In the genomic region with DNA sequence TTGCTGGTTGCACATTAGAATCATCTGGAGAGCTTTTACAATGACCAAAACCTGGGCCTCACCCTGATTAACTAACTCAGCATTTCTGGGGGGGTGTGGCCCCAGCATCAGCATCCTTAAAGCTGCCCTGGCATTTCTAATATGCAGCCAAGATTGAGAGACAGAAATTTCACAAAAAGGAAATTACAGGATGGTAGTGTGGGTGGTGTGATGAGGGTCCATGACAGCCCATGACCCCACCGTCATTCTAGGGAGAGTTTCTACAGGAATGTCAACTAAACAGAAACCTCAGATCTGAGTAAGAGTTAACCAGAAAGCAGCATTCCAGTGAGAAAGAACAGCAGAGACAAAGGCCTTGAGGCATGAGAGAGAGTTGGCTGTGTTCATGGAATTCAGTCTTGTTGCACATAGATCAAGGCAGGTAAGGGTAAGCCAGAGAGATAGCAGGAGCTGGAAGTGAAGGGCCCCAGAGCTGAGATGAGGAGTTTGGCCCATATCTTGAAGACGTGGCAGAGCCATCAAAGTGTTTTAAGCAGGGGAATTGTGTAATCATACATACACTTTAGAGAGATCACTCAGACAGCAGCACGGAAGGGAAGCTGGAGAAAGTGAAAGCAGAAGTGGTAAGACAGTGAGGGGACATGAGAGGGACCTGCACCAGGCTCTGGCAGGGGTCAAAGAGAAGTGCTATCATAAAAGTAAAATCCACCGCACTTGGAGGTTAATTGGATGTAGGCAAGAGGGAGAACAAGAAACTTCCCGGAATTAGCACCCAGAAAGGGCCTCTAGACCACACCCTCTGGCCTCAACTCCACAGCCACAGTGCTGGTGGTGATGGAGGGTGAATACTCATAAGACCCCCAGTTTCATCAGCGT, we compare ENCODE assay signal across 8 cellular contexts. TPM values are rescaled to one million over a fixed set of nuclear protein-coding genes. Genes with fewer than 3 reads are reported as not detected.
DNase-seq lines count a peak whose midpoint lies in the region; ATAC-seq and TF ChIP-seq lines count a peak whose summit lies in the region.

No MANE protein-coding gene starts in this region.

- in situ Hi-C loops in HAP-1 (cut with MboI; ENCODE audit: low sequenced_read_pairs), result loop anchor here (10.0 kb wide), 1 partner anchor 394 kb away; no protein-coding TSS in a partner anchor

- H3K9me3 ChIP-seq in hepatocyte (ENCODE audit: low read depth), result no peaks in the 10 kb centered on the region
- no peaks in the 10 kb centered on the region for H3K9me3 ChIP-seq in HAP-1

- H3K36me3 Mint-ChIP-seq in activated naive CD4-positive, alpha-beta T cell treated with anti-CD3 and anti-CD28 coated beads, Interleukin-2, amount 50 U/mL, for 24 hours, result no peaks in the 10 kb centered on the region
- no peaks in the 10 kb centered on the region for H3K36me3 Mint-ChIP-seq in stimulated activated naive B cell treated with anti-CD40 and anti-IgM and Interleukin-4, amounts not matched to agents 10 μg/mL and 1 μg/mL and 100 μg/mL, for 72 hours

- H3K4me3 Mint-ChIP-seq in activated naive CD4-positive, alpha-beta T cell treated with anti-CD3 and anti-CD28 coated beads, Interleukin-2, amount 50 U/mL, for 24 hours, result peak overlapping the region; percentile 73
- peak overlapping the region; percentile 53 to 70 for H3K4me3 Mint-ChIP-seq in stimulated activated naive B cell treated with anti-CD40 and anti-IgM and Interleukin-4, amounts not matched to agents 10 μg/mL and 1 μg/mL and 100 μg/mL, for 72 hours

- no peak overlapping the region for H3K4me3 ChIP-seq in hepatocyte
- H3K4me3 ChIP-seq in HAP-1, result no peak overlapping the region

- no peaks in the 10 kb centered on the region for H3K27me3 Mint-ChIP-seq in activated naive CD4-positive, alpha-beta T cell treated with anti-CD3 and anti-CD28 coated beads, Interleukin-2, amount 50 U/mL, for 24 hours
- no peaks in the 10 kb centered on the region for H3K27me3 Mint-ChIP-seq in stimulated activated naive B cell treated with anti-CD40 and anti-IgM and Interleukin-4, amounts not matched to agents 10 μg/mL and 1 μg/mL and 100 μg/mL, for 72 hours

- no peaks in the 10 kb centered on the region for H3K9me3 Mint-ChIP-seq in activated naive CD4-positive, alpha-beta T cell treated with anti-CD3 and anti-CD28 coated beads, Interleukin-2, amount 50 U/mL, for 24 hours
- no peaks in the 10 kb centered on the region for H3K9me3 Mint-ChIP-seq in stimulated activated naive B cell treated with anti-CD40 and anti-IgM and Interleukin-4, amounts not matched to agents 10 μg/mL and 1 μg/mL and 100 μg/mL, for 72 hours

- no peaks in the 10 kb centered on the region for H3K79me2 ChIP-seq in hepatocyte

- no peak for TF ChIP-seq CTCF in hepatocyte (IDR thresholded peaks at IDR 0.05; ENCODE audit: poor library complexity)

- 50% methylated on average over 6 of the region's 6 CpGs for WGBS in hepatocyte (ENCODE audit: low lambda C conversion rate, missing lambda C conversion rate)

- peak overlapping the region; percentile 61 for H3K4me2 ChIP-seq in hepatocyte

- ATAC-seq in GM18520 (IDR thresholded peaks at IDR 0.05; ENCODE audit: unreplicated experiment) (peak; percentile 98), HG02623 (IDR thresholded peaks at IDR 0.05; ENCODE audit: unreplicated experiment) (peak; percentile 99)
- ATAC-seq in stimulated activated naive B cell treated with anti-CD40 and anti-IgM and Interleukin-4, amounts not matched to agents 10 μg/mL and 1 μg/mL and 100 μg/mL, for 72 hours (replicated peaks), result peak; percentile 100

- H3K27me3 ChIP-seq in hepatocyte (no peaks in the 10 kb centered on the region), HAP-1 (ENCODE audit: low read depth) (0 out of 2 replicates have a peak, but pooled peaks cover 2% of the 10 kb centered on the region)

- no peaks in the 10 kb centered on the region for H3K9me2 ChIP-seq in hepatocyte (replicated peaks; ENCODE audit: insufficient read depth)

- DNase-seq in NCI-H226 (peak; percentile 66), hepatocyte (ENCODE audit: low spot score) (peak; percentile 49), HAP-1 (ENCODE audit: low spot score in 2 of 2) (no peak), NCI-H1417 treated with DMSO at 0.1 percent for 48 hours (lab: John Stamatoyannopoulos, UW) (no peak)
- DNase-seq in stimulated activated naive B cell treated with anti-CD40 and anti-IgM and Interleukin-4, amounts not matched to agents 10 μg/mL and 1 μg/mL and 100 μg/mL, for 72 hours, result peak; percentile 62

- peaks cover 11% of the 10 kb centered on the region for H3K4me1 ChIP-seq in hepatocyte (ENCODE audit: insufficient read depth)
- H3K4me1 ChIP-seq in HAP-1, result no peaks in the 10 kb centered on the region

- peak overlapping the region; percentile 62 for H3K27ac ChIP-seq in hepatocyte

- peaks cover 45% of the 10 kb centered on the region for H3K4me1 Mint-ChIP-seq in activated naive CD4-positive, alpha-beta T cell treated with anti-CD3 and anti-CD28 coated beads, Interleukin-2, amount 50 U/mL, for 24 hours
- H3K4me1 Mint-ChIP-seq in stimulated activated naive B cell treated with anti-CD40 and anti-IgM and Interleukin-4, amounts not matched to agents 10 μg/mL and 1 μg/mL and 100 μg/mL, for 72 hours, result peaks cover 19 to 35% of the 10 kb centered on the region in 2 donors

- H2AFZ ChIP-seq in hepatocyte, result peak overlapping the region; percentile 26

- no peaks in the 10 kb centered on the region for H4K20me1 ChIP-seq in hepatocyte (ENCODE audit: insufficient read depth, poor library complexity, severe bottlenecking)

- no peaks in the 10 kb centered on the region for H3K36me3 ChIP-seq in hepatocyte (replicated peaks; ENCODE audit: insufficient read depth, low read depth)
- no peaks in the 10 kb centered on the region for H3K36me3 ChIP-seq in HAP-1 (replicated peaks)

- peak overlapping the region; percentile 96 for H3K27ac Mint-ChIP-seq in activated naive CD4-positive, alpha-beta T cell treated with anti-CD3 and anti-CD28 coated beads, Interleukin-2, amount 50 U/mL, for 24 hours
- peak overlapping the region; percentile 94 for H3K27ac Mint-ChIP-seq in stimulated activated naive B cell treated with anti-CD40 and anti-IgM and Interleukin-4, amounts not matched to agents 10 μg/mL and 1 μg/mL and 100 μg/mL, for 72 hours

RNA-seq across cellular contexts. Expression of a gene that starts 7.8 kb away (rescaled TPM):
- total RNA-seq in hepatocyte, result 2.2 and 4.1 TPM in 2 replicates
- polyA plus RNA-seq in hepatocyte, result 1.6 and 2.9 TPM in 2 replicates

RNA-seq across cellular contexts. Expression of a gene that starts 16.8 kb away (rescaled TPM):
- total RNA-seq in hepatocyte, result 2,904 and 3,356 TPM in 2 replicates
- polyA plus RNA-seq in hepatocyte, result 2,879 and 3,340 TPM in 2 replicates

Comparison
In these comparisons a context has a peak if more than half of its experiments do, and no peak if none do; other contexts are left out.
1. DNase-seq: peak in NCI-H226 (single experiment), hepatocyte (single experiment) and stimulated activated naive B cell treated with anti-CD40 and anti-IgM and Interleukin-4, amounts not matched to agents 10 μg/mL and 1 μg/mL and 100 μg/mL, for 72 hours (single experiment); none in HAP-1 (0 of 2) and NCI-H1417 treated with DMSO at 0.1 percent for 48 hours (single experiment).
2. Peak in every context shown above with its lines, with median percentiles within 50 percentile points of each other: ATAC-seq.